ENCODE assay signal across 1 cellular context in the genomic region with DNA sequence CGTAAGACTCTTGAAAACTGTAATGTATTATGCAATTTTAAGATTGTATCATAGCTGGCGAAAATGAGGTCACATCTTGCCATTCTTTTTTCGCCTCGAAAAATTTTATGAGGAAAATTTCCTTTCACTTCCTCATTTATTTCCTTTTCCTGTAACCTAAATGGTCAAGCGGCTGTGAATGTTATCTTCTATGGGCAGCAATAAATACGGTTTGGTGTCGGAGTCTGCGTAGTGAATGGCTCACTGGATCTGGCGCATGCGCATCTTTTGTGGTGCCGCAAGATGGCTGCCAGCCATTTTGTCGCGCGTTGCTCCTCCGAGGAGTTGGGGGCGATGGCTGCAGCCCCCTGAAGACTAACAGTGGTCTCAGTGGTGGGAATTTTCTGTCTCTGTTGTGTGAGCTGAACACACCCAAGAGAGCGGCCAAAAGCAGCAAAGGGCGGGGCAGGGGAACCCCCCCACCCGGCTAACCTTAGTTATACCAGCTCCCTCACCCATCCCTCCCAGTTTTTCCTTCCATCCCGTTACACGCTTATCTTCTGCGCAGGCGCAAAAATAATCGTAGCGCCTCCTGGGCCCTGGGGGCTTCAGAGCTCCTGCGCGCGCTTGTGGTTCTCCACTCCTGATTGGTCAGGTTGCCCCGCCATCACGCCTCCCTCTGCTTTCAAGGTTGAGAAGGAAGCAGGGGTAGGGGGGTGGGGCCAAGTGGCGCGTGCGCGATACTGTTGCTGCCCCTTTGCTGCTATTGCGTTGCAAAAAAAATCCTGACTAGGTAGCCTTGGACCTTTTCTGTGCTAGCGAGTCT.
A peak's percentile ranks its signal among the peaks of the same experiment; 100 is the strongest.
TF ChIP-seq lines count a peak whose summit lies in the region.

A gene (plus strand): TSS at position 722 of the 805 bp plus-strand sequence. CDS start 568 bp downstream, outside the sequence.

TF ChIP-seq in HepG2, 621 proteins besides CTCF, POLR2A, EP300 and RAD21 (continued from another document and continues in another):
- TF ChIP-seq, protein P1, sequence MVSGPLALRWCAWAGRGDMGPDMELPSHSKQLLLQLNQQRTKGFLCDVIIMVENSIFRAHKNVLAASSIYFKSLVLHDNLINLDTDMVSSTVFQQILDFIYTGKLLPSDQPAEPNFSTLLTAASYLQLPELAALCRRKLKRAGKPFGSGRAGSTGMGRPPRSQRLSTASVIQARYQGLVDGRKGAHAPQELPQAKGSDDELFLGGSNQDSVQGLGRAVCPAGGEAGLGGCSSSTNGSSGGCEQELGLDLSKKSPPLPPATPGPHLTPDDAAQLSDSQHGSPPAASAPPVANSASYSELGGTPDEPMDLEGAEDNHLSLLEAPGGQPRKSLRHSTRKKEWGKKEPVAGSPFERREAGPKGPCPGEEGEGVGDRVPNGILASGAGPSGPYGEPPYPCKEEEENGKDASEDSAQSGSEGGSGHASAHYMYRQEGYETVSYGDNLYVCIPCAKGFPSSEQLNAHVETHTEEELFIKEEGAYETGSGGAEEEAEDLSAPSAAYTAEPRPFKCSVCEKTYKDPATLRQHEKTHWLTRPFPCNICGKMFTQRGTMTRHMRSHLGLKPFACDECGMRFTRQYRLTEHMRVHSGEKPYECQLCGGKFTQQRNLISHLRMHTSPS (CRISPR knock-in tag; IDR thresholded peaks at IDR 0.05; ENCODE audit: low read depth), result no peak
- TF ChIP-seq, protein P2, sequence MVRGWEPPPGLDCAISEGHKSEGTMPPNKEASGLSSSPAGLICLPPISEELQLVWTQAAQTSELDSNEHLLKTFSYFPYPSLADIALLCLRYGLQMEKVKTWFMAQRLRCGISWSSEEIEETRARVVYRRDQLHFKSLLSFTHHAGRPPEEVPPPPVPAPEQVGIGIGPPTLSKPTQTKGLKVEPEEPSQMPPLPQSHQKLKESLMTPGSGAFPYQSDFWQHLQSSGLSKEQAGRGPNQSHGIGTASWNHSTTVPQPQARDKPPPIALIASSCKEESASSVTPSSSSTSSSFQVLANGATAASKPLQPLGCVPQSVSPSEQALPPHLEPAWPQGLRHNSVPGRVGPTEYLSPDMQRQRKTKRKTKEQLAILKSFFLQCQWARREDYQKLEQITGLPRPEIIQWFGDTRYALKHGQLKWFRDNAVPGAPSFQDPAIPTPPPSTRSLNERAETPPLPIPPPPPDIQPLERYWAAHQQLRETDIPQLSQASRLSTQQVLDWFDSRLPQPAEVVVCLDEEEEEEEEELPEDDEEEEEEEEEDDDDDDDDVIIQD (CRISPR knock-in tag; IDR thresholded peaks at IDR 0.05; ENCODE audit: low read depth), result peak; percentile 17; the same call in 1 of the 2 replicates
- TF ChIP-seq, protein P3, sequence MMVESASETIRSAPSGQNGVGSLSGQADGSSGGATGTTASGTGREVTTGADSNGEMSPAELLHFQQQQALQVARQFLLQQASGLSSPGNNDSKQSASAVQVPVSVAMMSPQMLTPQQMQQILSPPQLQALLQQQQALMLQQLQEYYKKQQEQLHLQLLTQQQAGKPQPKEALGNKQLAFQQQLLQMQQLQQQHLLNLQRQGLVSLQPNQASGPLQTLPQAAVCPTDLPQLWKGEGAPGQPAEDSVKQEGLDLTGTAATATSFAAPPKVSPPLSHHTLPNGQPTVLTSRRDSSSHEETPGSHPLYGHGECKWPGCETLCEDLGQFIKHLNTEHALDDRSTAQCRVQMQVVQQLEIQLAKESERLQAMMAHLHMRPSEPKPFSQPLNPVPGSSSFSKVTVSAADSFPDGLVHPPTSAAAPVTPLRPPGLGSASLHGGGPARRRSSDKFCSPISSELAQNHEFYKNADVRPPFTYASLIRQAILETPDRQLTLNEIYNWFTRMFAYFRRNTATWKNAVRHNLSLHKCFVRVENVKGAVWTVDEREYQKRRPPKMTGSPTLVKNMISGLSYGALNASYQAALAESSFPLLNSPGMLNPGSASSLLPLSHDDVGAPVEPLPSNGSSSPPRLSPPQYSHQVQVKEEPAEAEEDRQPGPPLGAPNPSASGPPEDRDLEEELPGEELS (CRISPR knock-in tag; IDR thresholded peaks at IDR 0.05), result no peak
- no peak for TF ChIP-seq ZNF546 (CRISPR knock-in tag; conservative IDR thresholded peaks at IDR 0.05)
- peak; percentile 87 for TF ChIP-seq TBX2 (CRISPR knock-in tag; IDR thresholded peaks at IDR 0.05; ENCODE audit: borderline replicate concordance)
- no peak for TF ChIP-seq ZNF619 (CRISPR knock-in tag; IDR thresholded peaks at IDR 0.05)
- TF ChIP-seq, protein P4, sequence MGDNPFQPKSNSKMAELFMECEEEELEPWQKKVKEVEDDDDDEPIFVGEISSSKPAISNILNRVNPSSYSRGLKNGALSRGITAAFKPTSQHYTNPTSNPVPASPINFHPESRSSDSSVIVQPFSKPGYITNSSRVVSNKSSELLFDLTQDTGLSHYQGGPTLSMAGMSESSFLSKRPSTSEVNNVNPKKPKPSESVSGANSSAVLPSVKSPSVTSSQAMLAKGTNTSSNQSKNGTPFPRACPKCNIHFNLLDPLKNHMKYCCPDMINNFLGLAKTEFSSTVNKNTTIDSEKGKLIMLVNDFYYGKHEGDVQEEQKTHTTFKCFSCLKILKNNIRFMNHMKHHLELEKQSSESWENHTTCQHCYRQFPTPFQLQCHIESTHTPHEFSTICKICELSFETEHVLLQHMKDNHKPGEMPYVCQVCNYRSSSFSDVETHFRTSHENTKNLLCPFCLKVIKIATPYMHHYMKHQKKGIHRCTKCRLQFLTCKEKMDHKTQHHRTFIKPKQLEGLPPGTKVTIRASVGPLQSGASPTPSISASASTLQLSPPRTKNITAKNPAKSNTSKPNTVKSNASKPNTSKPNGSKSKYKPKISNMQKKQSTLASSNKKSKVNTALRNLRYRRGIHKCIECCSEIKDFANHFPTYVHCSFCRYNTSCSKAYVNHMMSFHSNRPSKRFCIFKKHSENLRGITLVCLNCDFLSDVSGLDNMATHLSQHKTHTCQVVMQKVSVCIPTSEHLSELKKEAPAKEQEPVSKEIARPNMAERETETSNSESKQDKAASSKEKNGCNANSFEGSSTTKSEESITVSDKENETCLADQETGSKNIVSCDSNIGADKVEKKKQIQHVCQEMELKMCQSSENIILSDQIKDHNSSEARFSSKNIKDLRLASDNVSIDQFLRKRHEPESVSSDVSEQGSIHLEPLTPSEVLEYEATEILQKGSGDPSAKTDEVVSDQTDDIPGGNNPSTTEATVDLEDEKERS (CRISPR knock-in tag; IDR thresholded peaks at IDR 0.05), result peak; percentile 78
- TF ChIP-seq, protein P5, sequence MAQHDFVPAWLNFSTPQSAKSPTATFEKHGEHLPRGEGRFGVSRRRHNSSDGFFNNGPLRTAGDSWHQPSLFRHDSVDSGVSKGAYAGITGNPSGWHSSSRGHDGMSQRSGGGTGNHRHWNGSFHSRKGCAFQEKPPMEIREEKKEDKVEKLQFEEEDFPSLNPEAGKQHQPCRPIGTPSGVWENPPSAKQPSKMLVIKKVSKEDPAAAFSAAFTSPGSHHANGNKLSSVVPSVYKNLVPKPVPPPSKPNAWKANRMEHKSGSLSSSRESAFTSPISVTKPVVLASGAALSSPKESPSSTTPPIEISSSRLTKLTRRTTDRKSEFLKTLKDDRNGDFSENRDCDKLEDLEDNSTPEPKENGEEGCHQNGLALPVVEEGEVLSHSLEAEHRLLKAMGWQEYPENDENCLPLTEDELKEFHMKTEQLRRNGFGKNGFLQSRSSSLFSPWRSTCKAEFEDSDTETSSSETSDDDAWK (CRISPR knock-in tag; IDR thresholded peaks at IDR 0.05), result no peak
- TF ChIP-seq SMC3 (IDR thresholded peaks at IDR 0.05; ENCODE audit: low read length), result no peak
- peak; percentile 69 for TF ChIP-seq PITX1 (CRISPR knock-in tag; IDR thresholded peaks at IDR 0.05)
- TF ChIP-seq KLF12 (CRISPR knock-in tag; IDR thresholded peaks at IDR 0.05; ENCODE audit: borderline replicate concordance), result no peak
- no peak for TF ChIP-seq NONO (IDR thresholded peaks at IDR 0.05)
- TF ChIP-seq NONO (CRISPR knock-in tag; conservative IDR thresholded peaks at IDR 0.05), result peak; percentile 20
- TF ChIP-seq, protein P6, sequence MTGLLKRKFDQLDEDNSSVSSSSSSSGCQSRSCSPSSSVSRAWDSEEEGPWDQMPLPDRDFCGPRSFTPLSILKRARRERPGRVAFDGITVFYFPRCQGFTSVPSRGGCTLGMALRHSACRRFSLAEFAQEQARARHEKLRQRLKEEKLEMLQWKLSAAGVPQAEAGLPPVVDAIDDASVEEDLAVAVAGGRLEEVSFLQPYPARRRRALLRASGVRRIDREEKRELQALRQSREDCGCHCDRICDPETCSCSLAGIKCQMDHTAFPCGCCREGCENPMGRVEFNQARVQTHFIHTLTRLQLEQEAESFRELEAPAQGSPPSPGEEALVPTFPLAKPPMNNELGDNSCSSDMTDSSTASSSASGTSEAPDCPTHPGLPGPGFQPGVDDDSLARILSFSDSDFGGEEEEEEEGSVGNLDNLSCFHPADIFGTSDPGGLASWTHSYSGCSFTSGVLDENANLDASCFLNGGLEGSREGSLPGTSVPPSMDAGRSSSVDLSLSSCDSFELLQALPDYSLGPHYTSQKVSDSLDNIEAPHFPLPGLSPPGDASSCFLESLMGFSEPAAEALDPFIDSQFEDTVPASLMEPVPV (CRISPR knock-in tag; IDR thresholded peaks at IDR 0.05), result 0 out of 2 replicates have a peak, but pooled peaks have one; percentile 4
- TF ChIP-seq NFIC (IDR thresholded peaks at IDR 0.05; ENCODE audit: low read length), result no peak
- TF ChIP-seq, protein P7, sequence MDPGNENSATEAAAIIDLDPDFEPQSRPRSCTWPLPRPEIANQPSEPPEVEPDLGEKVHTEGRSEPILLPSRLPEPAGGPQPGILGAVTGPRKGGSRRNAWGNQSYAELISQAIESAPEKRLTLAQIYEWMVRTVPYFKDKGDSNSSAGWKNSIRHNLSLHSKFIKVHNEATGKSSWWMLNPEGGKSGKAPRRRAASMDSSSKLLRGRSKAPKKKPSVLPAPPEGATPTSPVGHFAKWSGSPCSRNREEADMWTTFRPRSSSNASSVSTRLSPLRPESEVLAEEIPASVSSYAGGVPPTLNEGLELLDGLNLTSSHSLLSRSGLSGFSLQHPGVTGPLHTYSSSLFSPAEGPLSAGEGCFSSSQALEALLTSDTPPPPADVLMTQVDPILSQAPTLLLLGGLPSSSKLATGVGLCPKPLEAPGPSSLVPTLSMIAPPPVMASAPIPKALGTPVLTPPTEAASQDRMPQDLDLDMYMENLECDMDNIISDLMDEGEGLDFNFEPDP (CRISPR knock-in tag; conservative IDR thresholded peaks at IDR 0.05), result no peak
- TF ChIP-seq RAD51 (IDR thresholded peaks at IDR 0.05; ENCODE audit: borderline replicate concordance), result no peak
- TF ChIP-seq TCF12 (IDR thresholded peaks at IDR 0.05), result no peak
- no peak for TF ChIP-seq TCF12 (CRISPR knock-in tag; IDR thresholded peaks at IDR 0.05)
- TF ChIP-seq ZNF383 (CRISPR knock-in tag; IDR thresholded peaks at IDR 0.05; ENCODE audit: borderline replicate concordance), result no peak
- TF ChIP-seq, protein P8, sequence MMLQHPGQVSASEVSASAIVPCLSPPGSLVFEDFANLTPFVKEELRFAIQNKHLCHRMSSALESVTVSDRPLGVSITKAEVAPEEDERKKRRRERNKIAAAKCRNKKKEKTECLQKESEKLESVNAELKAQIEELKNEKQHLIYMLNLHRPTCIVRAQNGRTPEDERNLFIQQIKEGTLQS (CRISPR knock-in tag; IDR thresholded peaks at IDR 0.05), result no peak
- TF ChIP-seq, protein P9, sequence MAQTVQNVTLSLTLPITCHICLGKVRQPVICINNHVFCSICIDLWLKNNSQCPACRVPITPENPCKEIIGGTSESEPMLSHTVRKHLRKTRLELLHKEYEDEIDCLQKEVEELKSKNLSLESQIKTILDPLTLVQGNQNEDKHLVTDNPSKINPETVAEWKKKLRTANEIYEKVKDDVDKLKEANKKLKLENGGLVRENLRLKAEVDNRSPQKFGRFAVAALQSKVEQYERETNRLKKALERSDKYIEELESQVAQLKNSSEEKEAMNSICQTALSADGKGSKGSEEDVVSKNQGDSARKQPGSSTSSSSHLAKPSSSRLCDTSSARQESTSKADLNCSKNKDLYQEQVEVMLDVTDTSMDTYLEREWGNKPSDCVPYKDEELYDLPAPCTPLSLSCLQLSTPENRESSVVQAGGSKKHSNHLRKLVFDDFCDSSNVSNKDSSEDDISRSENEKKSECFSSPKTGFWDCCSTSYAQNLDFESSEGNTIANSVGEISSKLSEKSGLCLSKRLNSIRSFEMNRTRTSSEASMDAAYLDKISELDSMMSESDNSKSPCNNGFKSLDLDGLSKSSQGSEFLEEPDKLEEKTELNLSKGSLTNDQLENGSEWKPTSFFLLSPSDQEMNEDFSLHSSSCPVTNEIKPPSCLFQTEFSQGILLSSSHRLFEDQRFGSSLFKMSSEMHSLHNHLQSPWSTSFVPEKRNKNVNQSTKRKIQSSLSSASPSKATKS (CRISPR knock-in tag; IDR thresholded peaks at IDR 0.05), result no peak
- TF ChIP-seq ADNP (CRISPR knock-in tag; IDR thresholded peaks at IDR 0.05), result no peak
- no peak for TF ChIP-seq CHD2 (IDR thresholded peaks at IDR 0.05; ENCODE audit: low read depth, low read length)
- TF ChIP-seq SMAD3 (CRISPR knock-in tag; IDR thresholded peaks at IDR 0.05), result no peak; the same call in none of the 2 replicates
- TF ChIP-seq, protein P10, sequence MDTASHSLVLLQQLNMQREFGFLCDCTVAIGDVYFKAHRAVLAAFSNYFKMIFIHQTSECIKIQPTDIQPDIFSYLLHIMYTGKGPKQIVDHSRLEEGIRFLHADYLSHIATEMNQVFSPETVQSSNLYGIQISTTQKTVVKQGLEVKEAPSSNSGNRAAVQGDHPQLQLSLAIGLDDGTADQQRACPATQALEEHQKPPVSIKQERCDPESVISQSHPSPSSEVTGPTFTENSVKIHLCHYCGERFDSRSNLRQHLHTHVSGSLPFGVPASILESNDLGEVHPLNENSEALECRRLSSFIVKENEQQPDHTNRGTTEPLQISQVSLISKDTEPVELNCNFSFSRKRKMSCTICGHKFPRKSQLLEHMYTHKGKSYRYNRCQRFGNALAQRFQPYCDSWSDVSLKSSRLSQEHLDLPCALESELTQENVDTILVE (CRISPR knock-in tag; IDR thresholded peaks at IDR 0.05), result peak; percentile 16; the same call in 1 of the 2 replicates
- TF ChIP-seq, protein P11, sequence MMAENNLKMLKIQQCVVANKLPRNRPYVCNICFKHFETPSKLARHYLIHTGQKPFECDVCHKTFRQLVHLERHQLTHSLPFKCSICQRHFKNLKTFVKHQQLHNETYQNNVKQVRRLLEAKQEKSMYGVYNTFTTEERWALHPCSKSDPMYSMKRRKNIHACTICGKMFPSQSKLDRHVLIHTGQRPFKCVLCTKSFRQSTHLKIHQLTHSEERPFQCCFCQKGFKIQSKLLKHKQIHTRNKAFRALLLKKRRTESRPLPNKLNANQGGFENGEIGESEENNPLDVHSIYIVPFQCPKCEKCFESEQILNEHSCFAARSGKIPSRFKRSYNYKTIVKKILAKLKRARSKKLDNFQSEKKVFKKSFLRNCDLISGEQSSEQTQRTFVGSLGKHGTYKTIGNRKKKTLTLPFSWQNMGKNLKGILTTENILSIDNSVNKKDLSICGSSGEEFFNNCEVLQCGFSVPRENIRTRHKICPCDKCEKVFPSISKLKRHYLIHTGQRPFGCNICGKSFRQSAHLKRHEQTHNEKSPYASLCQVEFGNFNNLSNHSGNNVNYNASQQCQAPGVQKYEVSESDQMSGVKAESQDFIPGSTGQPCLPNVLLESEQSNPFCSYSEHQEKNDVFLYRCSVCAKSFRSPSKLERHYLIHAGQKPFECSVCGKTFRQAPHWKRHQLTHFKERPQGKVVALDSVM (CRISPR knock-in tag; IDR thresholded peaks at IDR 0.05), result no peak
